12 cellular contexts compared by ENCODE assay signal in genomic region chr17:77443743-77444260, GRCh38.
DNase-seq lines count a peak whose midpoint lies in the region; ATAC-seq and TF ChIP-seq lines count a peak whose summit lies in the region.
"Had no signal": no experiment of that assay in that cellular context is flagged by ENCODE, and none has a peak within 500 bp of the region (broad histone marks: within the 10 kb centered on the region; RNA-seq: fewer than 3 reads in every experiment).

No MANE protein-coding gene starts in this region.

- ATAC-seq in right cardiac atrium (no peak), Right ventricle myocardium superior (ENCODE audit: poor library complexity) (no peak), GM21423 (IDR thresholded peaks at IDR 0.05; ENCODE audit: unreplicated experiment) (no peak), GM21390 (IDR thresholded peaks at IDR 0.05; ENCODE audit: unreplicated experiment) (no peak)
- no peak for ATAC-seq in activated naive CD8-positive, alpha-beta T cell treated with anti-CD3 and anti-CD28 coated beads, Interleukin-2, amount 10 ng/mL, durations not matched to agents 7 days and 5 days (ENCODE audit: low read depth)
- ATAC-seq in naive thymus-derived CD8-positive, alpha-beta T cell = no peak

- peak overlapping the region; percentile 90 for H3K27ac Mint-ChIP-seq in activated naive CD8-positive, alpha-beta T cell treated with anti-CD3 and anti-CD28 coated beads, Interleukin-2, amount 10 ng/mL, durations not matched to agents 7 days and 5 days
- peak overlapping the region; percentile 93 to 100 (median 99) for H3K27ac Mint-ChIP-seq in naive thymus-derived CD8-positive, alpha-beta T cell

- H3K4me3 ChIP-seq in right cardiac atrium (ENCODE audit: low read length) = no peak overlapping the region
- H3K4me3 ChIP-seq in uterus = no peak overlapping the region
- H3K4me3 ChIP-seq: thoracic aorta had no signal

- H3K36me3 Mint-ChIP-seq in activated naive CD8-positive, alpha-beta T cell treated with anti-CD3 and anti-CD28 coated beads, Interleukin-2, amount 10 ng/mL, durations not matched to agents 7 days and 5 days = peaks cover 14% of the 10 kb centered on the region
- peaks cover 0 to 3% (median 1%) of the 10 kb centered on the region in 3 donors for H3K36me3 Mint-ChIP-seq in naive thymus-derived CD8-positive, alpha-beta T cell

- H3K27ac ChIP-seq in right cardiac atrium (ENCODE audit: low read length) = peak overlapping the region; percentile 25
- peak overlapping the region; percentile 66 to 76 for H3K27ac ChIP-seq in uterus
- H3K27ac ChIP-seq: brain microvascular endothelial cell, thoracic aorta, VCaP had no signal

- peak overlapping the region; percentile 85 for H3K4me3 Mint-ChIP-seq in activated naive CD8-positive, alpha-beta T cell treated with anti-CD3 and anti-CD28 coated beads, Interleukin-2, amount 10 ng/mL, durations not matched to agents 7 days and 5 days
- H3K4me3 Mint-ChIP-seq in naive thymus-derived CD8-positive, alpha-beta T cell = peak overlapping the region; percentile 47 to 99 (median 86)

- WGBS in right cardiac atrium = 93% methylated on average over 8 of the region's 8 CpGs

- H3K27me3 Mint-ChIP-seq in activated naive CD8-positive, alpha-beta T cell treated with anti-CD3 and anti-CD28 coated beads, Interleukin-2, amount 10 ng/mL, durations not matched to agents 7 days and 5 days = no peaks in the 10 kb centered on the region
- peaks cover 0 to 4% (median 0%) of the 10 kb centered on the region in 5 donors for H3K27me3 Mint-ChIP-seq in naive thymus-derived CD8-positive, alpha-beta T cell

- no peak for TF ChIP-seq POLR2A in uterus (IDR thresholded peaks at IDR 0.05)

- no peaks in the 10 kb centered on the region for H3K36me3 ChIP-seq in uterus

- H3K9me3 Mint-ChIP-seq in activated naive CD8-positive, alpha-beta T cell treated with anti-CD3 and anti-CD28 coated beads, Interleukin-2, amount 10 ng/mL, durations not matched to agents 7 days and 5 days = no peaks in the 10 kb centered on the region
- H3K9me3 Mint-ChIP-seq in naive thymus-derived CD8-positive, alpha-beta T cell = no peaks in the 10 kb centered on the region

- no peak for TF ChIP-seq CTCF in uterus (IDR thresholded peaks at IDR 0.05)

- intact Hi-C loops in right cardiac atrium (cut with DNase I) (no loop called here), Right ventricle myocardium superior (cut with DNase I) (no loop called here), uterus (cut with DNase I; ENCODE audit: low total_unique reads) (no loop called here), posterior cingulate gyrus (cut with DNase I) (no loop called here)

- H3K4me1 ChIP-seq in right cardiac atrium (ENCODE audit: control insufficient read depth, insufficient read depth, low read length) (peaks cover 40% of the 10 kb centered on the region), uterus (peaks cover 13 to 47% of the 10 kb centered on the region in 2 donors)

- no peaks in the 10 kb centered on the region for H3K9me3 ChIP-seq in right cardiac atrium (ENCODE audit: control insufficient read depth, low read length)
- no peaks in the 10 kb centered on the region for H3K9me3 ChIP-seq in uterus
- H3K9me3 ChIP-seq: thoracic aorta had no signal

- H3K27me3 ChIP-seq in right cardiac atrium (ENCODE audit: control insufficient read depth, insufficient read depth) = no peaks in the 10 kb centered on the region
- no peaks in the 10 kb centered on the region for H3K27me3 ChIP-seq in uterus
- H3K27me3 ChIP-seq: brain microvascular endothelial cell had no signal

- DNase-seq in right cardiac atrium = no peak
- DNase-seq in Right ventricle myocardium superior = no peak
- DNase-seq in activated naive CD8-positive, alpha-beta T cell treated with anti-CD3 and anti-CD28 coated beads, Interleukin-2, amount 10 ng/mL, durations not matched to agents 7 days and 5 days = no peak
- DNase-seq in naive thymus-derived CD8-positive, alpha-beta T cell = no peak
- DNase-seq in uterus = no peak
- DNase-seq in posterior cingulate gyrus = no peak
- DNase-seq: brain microvascular endothelial cell, NCI-H1105 had no signal

- POLR2A ChIA-PET in activated naive CD8-positive, alpha-beta T cell treated with anti-CD3 and anti-CD28 coated beads, Interleukin-2, amount 10 ng/mL, durations not matched to agents 7 days and 5 days (lab: Charles Lee) = interaction anchor here (0.9 to 14.3 kb wide), 5 partner anchors 7 to 112 kb away, joined by 3 to 241 read pairs (median 66); no protein-coding TSS in a partner anchor
- POLR2A ChIA-PET in naive thymus-derived CD8-positive, alpha-beta T cell (lab: Charles Lee) = interaction anchor here (1.2 to 74.5 kb wide), 11 partner anchors 11 to 687 kb away, joined by 4 to 5369 read pairs (median 19); partner anchors contain the start of gene TMC8

- H3K4me1 Mint-ChIP-seq in activated naive CD8-positive, alpha-beta T cell treated with anti-CD3 and anti-CD28 coated beads, Interleukin-2, amount 10 ng/mL, durations not matched to agents 7 days and 5 days = peaks cover 76% of the 10 kb centered on the region
- H3K4me1 Mint-ChIP-seq in naive thymus-derived CD8-positive, alpha-beta T cell = peaks cover 54 to 98% (median 96%) of the 10 kb centered on the region in 4 donors
